ENCODE assay signal across 8 cellular contexts in the genomic region with DNA sequence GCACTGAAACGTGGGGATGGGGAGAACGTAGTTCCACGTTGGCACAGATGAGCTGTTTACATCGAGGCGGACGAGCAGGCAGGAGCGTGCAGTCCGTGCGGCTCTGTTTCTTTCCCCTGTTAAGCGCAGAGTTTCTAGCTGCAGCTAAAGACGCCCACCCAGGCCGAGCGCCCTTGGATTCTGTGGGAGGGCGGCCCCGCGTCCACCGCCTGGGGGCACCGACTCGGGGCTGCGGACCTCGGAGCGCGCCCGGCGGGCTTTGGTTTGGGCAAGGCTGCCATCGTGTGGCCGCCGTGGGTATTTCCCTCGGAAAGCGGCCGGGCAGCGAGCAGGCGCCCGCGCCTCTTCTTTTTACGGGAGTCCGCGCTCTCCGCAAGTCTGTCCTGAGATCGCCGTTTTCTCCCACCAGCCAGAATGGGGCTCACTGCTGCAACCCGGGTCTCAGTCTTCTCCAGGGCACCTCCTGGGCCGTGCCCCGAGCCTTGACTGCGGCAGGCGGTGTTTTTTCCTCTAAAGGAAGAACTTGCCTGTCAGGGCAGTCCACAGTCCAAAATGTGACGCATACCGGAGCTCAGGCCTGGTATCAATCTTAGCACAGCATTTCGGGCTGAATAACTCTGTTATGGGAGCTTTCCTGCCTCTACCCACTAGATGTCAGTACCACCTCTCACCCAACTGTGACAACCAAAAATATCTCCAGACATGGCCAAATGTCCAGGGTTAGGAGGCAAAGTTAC.
DNase-seq lines count a peak whose midpoint lies in the region; ATAC-seq and TF ChIP-seq lines count a peak whose summit lies in the region.

No MANE protein-coding gene starts in this region.

- peak overlapping the region; percentile 45 for H3K4me3 Mint-ChIP-seq in activated naive CD4-positive, alpha-beta T cell treated with anti-CD3 and anti-CD28 coated beads for 36 hours

- H3K27ac Mint-ChIP-seq in activated naive CD4-positive, alpha-beta T cell treated with anti-CD3 and anti-CD28 coated beads for 36 hours: no peak overlapping the region

- peaks cover 3% of the 10 kb centered on the region for H3K4me1 Mint-ChIP-seq in activated naive CD4-positive, alpha-beta T cell treated with anti-CD3 and anti-CD28 coated beads for 36 hours (ENCODE audit: low read depth)

- no peaks in the 10 kb centered on the region for H3K9me3 ChIP-seq in thymus (ENCODE audit: control insufficient read depth)

- TF ChIP-seq CTCF in omental fat pad (IDR thresholded peaks at IDR 0.05): peak in 1 of 3 donors; percentile 53

- CTCF ChIA-PET in activated naive CD4-positive, alpha-beta T cell treated with anti-CD3 and anti-CD28 coated beads for 36 hours (lab: Charles Lee): interaction anchor here (0.5 to 5.2 kb wide), 29 partner anchors 8 to 648 kb away, joined by 3 to 42 read pairs (median 3); no protein-coding TSS in a partner anchor

- DNase-seq in C1 segment of cervical spinal cord (lab: John Stamatoyannopoulos, UW) (peak in 11 of 14 donors; percentile 7 to 72 (median 30)), GM19238 (ENCODE audit: insufficient read length, low spot score) (peak; percentile 70), RPMI7951 (ENCODE audit: low read depth) (peak; percentile 76), germinal center (ENCODE audit: low spot score) (peak; percentile 73), omental fat pad (ENCODE audit: low spot score) (peak; percentile 70)
- peak; percentile 62 for DNase-seq in activated naive CD4-positive, alpha-beta T cell treated with anti-CD3 and anti-CD28 coated beads for 36 hours

- ATAC-seq in HG03280 (IDR thresholded peaks at IDR 0.05; ENCODE audit: unreplicated experiment): peak; percentile 92
- ATAC-seq in omental fat pad (ENCODE audit: low FRiP score): peak; percentile 85

- H3K27ac ChIP-seq in thymus (ENCODE audit: low read depth): no peak overlapping the region

- no peaks in the 10 kb centered on the region for H3K36me3 ChIP-seq in thymus (ENCODE audit: control insufficient read depth, insufficient read depth)

- WGBS in thymus: 4% methylated on average over 49 of the region's 49 CpGs

- H3K27me3 Mint-ChIP-seq in activated naive CD4-positive, alpha-beta T cell treated with anti-CD3 and anti-CD28 coated beads for 36 hours (ENCODE audit: low read depth): peaks cover 51% of the 10 kb centered on the region

- intact Hi-C loops in activated naive CD4-positive, alpha-beta T cell treated with anti-CD3 and anti-CD28 coated beads for 36 hours (cut with micrococcal nuclease): loop anchor here (1.0 to 2.0 kb wide), 2 partner anchors 117 to 520 kb away; no protein-coding TSS in a partner anchor

- no peaks in the 10 kb centered on the region for H3K36me3 Mint-ChIP-seq in activated naive CD4-positive, alpha-beta T cell treated with anti-CD3 and anti-CD28 coated beads for 36 hours (ENCODE audit: low read depth)

- no peaks in the 10 kb centered on the region for H3K9me3 Mint-ChIP-seq in activated naive CD4-positive, alpha-beta T cell treated with anti-CD3 and anti-CD28 coated beads for 36 hours

- H3K4me3 ChIP-seq in thymus (ENCODE audit: low read length): peak overlapping the region; percentile 23

- peaks cover 9% of the 10 kb centered on the region for H3K27me3 ChIP-seq in thymus (ENCODE audit: control insufficient read depth, insufficient read depth)

- H3K4me1 ChIP-seq in thymus (ENCODE audit: control insufficient read depth, insufficient read depth, low read length): peaks cover 2% of the 10 kb centered on the region
